ENCODE assay signal across 20 cellular contexts in the genomic region with DNA sequence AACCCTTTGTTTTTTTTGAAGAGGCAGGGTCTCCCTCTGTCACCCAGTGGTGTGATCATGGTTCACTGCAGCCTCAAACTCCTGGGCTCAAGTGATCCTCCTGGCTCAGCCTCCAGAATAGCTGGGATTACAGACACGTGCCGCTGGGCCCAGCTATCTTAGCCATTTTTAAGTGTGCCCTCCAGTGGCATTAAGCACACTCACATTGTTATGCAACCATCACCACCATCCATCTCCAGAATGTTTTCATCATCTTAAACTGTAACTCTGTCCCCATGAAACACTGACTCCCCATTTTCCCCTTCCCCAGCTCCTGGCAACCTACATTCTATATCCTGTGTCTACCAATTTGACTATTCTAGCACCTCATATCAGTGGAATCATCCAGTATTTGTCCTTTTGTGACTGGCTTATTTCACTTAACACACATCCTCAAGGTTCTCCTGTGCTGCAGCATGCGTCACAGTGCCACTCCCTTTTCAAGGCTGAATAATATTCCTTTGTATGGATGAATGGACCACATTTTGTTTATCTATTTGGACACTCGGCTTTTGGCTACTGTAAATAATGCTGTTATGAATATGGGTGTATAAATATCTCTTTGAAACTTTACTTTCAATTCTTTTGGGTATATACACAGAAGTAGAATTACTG. TPM values are rescaled to one million over a fixed set of nuclear protein-coding genes. Genes with fewer than 3 reads are reported as not detected.
DNase-seq lines count a peak whose midpoint lies in the region; ATAC-seq and TF ChIP-seq lines count a peak whose summit lies in the region.
"Had no signal": no experiment of that assay in that cellular context is flagged by ENCODE, and none has a peak within 500 bp of the region (broad histone marks: within the 10 kb centered on the region; RNA-seq: fewer than 3 reads in every experiment).

No MANE protein-coding gene starts in this region.

- CTCF ChIA-PET in A673 (lab: Charles Lee): interaction anchor here (0.5 to 0.9 kb wide), 2 partner anchors 159 to 734 kb away, joined by 3 to 10 read pairs; no protein-coding TSS in a partner anchor

- H3K9me3 Mint-ChIP-seq in mesothelial cell of epicardium: no peaks in the 10 kb centered on the region
- H3K9me3 Mint-ChIP-seq: CD14-positive monocyte, IgD-negative memory B cell had no signal

- H3K4me3 Mint-ChIP-seq in mesothelial cell of epicardium: no peak overlapping the region
- H3K4me3 Mint-ChIP-seq: CD14-positive monocyte, IgD-negative memory B cell had no signal

- H3K27ac Mint-ChIP-seq in mesothelial cell of epicardium: no peak overlapping the region
- H3K27ac Mint-ChIP-seq: IgD-negative memory B cell had no signal

- H3K9me2 ChIP-seq in DOHH2 (replicated peaks; ENCODE audit: control insufficient read depth, low read length): no peaks in the 10 kb centered on the region
- H3K9me2 ChIP-seq in OCI-LY1 (ENCODE audit: low read depth, low read length): no peaks in the 10 kb centered on the region
- H3K9me2 ChIP-seq: SK-N-SH had no signal

- H3K27ac ChIP-seq in A673 (ENCODE audit: low read depth, low read length, poor library complexity, severe bottlenecking): no peak overlapping the region
- H3K27ac ChIP-seq in DOHH2 (ENCODE audit: low read depth, low read length): no peak overlapping the region
- no peak overlapping the region for H3K27ac ChIP-seq in OCI-LY1 (ENCODE audit: low read depth, low read length, poor library complexity, severe bottlenecking)
- no peak overlapping the region for H3K27ac ChIP-seq in foreskin keratinocyte
- H3K27ac ChIP-seq: Peyer's patch had no signal

- ATAC-seq in foreskin keratinocyte: no peak
- ATAC-seq in stimulated activated naive CD8-positive, alpha-beta T cell treated with anti-CD3 and anti-CD28 coated beads, Interleukin-15, Interleukin-2, amounts not matched to agents 100 U/mL and 50 U/mL, for 24 hours: no peak

- POLR2A ChIA-PET in A673 (lab: Charles Lee; ENCODE audit: low non-redundant PET): no interaction called here

- H3K36me3 ChIP-seq in A673 (ENCODE audit: insufficient read depth, low read length, poor library complexity, severe bottlenecking) (no peaks in the 10 kb centered on the region), DOHH2 (ENCODE audit: control insufficient read depth, low read length) (no peaks in the 10 kb centered on the region), OCI-LY1 (ENCODE audit: insufficient read depth, low read length) (no peaks in the 10 kb centered on the region)
- H3K36me3 ChIP-seq: Peyer's patch had no signal

- H2AFZ ChIP-seq in OCI-LY1 (ENCODE audit: low read length): no peak overlapping the region

- no peaks in the 10 kb centered on the region for H3K9me3 ChIP-seq in A673 (ENCODE audit: low read depth, low read length, poor library complexity, severe bottlenecking)
- H3K9me3 ChIP-seq in DOHH2 (ENCODE audit: control insufficient read depth, insufficient read depth, low read length): no peaks in the 10 kb centered on the region
- H3K9me3 ChIP-seq in OCI-LY1 (ENCODE audit: low read length): no peaks in the 10 kb centered on the region
- H3K9me3 ChIP-seq: Peyer's patch, SK-N-SH had no signal

- DNase-seq in A673 (ENCODE audit: low spot score) (no peak), foreskin keratinocyte (no peak), mesothelial cell of epicardium (ENCODE audit: low spot score in 2 of 2, unreplicated experiment in 2 of 2) (no peak), GDM1 (lab: John Stamatoyannopoulos, UW) (no peak)
- no peak for DNase-seq in stimulated activated naive CD8-positive, alpha-beta T cell treated with anti-CD3 and anti-CD28 coated beads, Interleukin-15, Interleukin-2, amounts not matched to agents 100 U/mL and 50 U/mL, for 24 hours
- DNase-seq: DMS 273 treated with DMSO at 0.1 percent for 48 hours, DND-41, H7, Kasumi-1, MM.1S, NCI-H1417 treated with DMSO at 0.1 percent for 48 hours, NCI-H187 treated with DMSO at 0.1 percent for 48 hours, NCI-H226, Peyer's patch, SK-N-SH, T-helper 1 cell had no signal

- BruUV-seq in A673 (replicated peaks; lab: Mats Ljungman, UMichigan): no TSS peak

- H4K20me1 ChIP-seq in DOHH2 (ENCODE audit: control insufficient read depth, insufficient read depth, low read depth, low read length) (no peaks in the 10 kb centered on the region), OCI-LY1 (ENCODE audit: insufficient read depth, low read length) (no peaks in the 10 kb centered on the region)

- H3K4me1 Mint-ChIP-seq in mesothelial cell of epicardium: peaks cover 5% of the 10 kb centered on the region

- TF ChIP-seq CTCF in A673 (conservative IDR thresholded peaks at IDR 0.05; ENCODE audit: low read depth, low read length) (0 out of 2 replicates have a peak, but pooled peaks have one; percentile 16), DOHH2 (IDR thresholded peaks at IDR 0.05; ENCODE audit: low read depth, low read length, poor library complexity, severe bottlenecking) (peak; percentile 12), OCI-LY1 (IDR thresholded peaks at IDR 0.05; ENCODE audit: low read length) (peak; percentile 16; the same call in 1 of the 2 replicates), foreskin keratinocyte (conservative IDR thresholded peaks at IDR 0.05) (peak; percentile 9), mesothelial cell of epicardium (IDR thresholded peaks at IDR 0.05; ENCODE audit: unreplicated experiment) (no peak)

- H3K4me3 ChIP-seq in A673 (ENCODE audit: low read depth, low read length, poor library complexity, severe bottlenecking) (no peak overlapping the region), DOHH2 (ENCODE audit: low read length) (no peak overlapping the region), OCI-LY1 (ENCODE audit: low read depth, low read length, poor library complexity, severe bottlenecking) (no peak overlapping the region)
- H3K4me3 ChIP-seq: Peyer's patch had no signal

- no peaks in the 10 kb centered on the region for H3K36me3 Mint-ChIP-seq in mesothelial cell of epicardium
- H3K36me3 Mint-ChIP-seq: CD14-positive monocyte had no signal

- no peak overlapping the region for H3K9ac ChIP-seq in OCI-LY1 (ENCODE audit: low read length)
- H3K9ac ChIP-seq: SK-N-SH had no signal

- H3K4me2 ChIP-seq in DOHH2 (ENCODE audit: low read length) (no peak overlapping the region), OCI-LY1 (ENCODE audit: low read length) (no peak overlapping the region)
- H3K4me2 ChIP-seq: SK-N-SH had no signal

- H3K79me2 ChIP-seq in DOHH2 (ENCODE audit: control insufficient read depth, low read length): no peaks in the 10 kb centered on the region
- H3K79me2 ChIP-seq in OCI-LY1 (ENCODE audit: insufficient read depth, low read length): no peaks in the 10 kb centered on the region

- H3K27me3 Mint-ChIP-seq in mesothelial cell of epicardium (ENCODE audit: low read depth): peaks cover 8% of the 10 kb centered on the region

- peaks cover 5% of the 10 kb centered on the region; the same call in 1 of the 2 replicates for H3F3A ChIP-seq in DOHH2 (ENCODE audit: control insufficient read depth, insufficient read depth)
- no peaks in the 10 kb centered on the region for H3F3A ChIP-seq in OCI-LY1 (ENCODE audit: insufficient read depth, low read length)

- H3K27me3 ChIP-seq in A673 (replicated peaks; ENCODE audit: insufficient read depth, low read depth, low read length, poor library complexity) (peaks cover 5% of the 10 kb centered on the region), DOHH2 (ENCODE audit: control insufficient read depth, low read length) (peaks cover 8% of the 10 kb centered on the region), OCI-LY1 (ENCODE audit: insufficient read depth, low read length) (no peaks in the 10 kb centered on the region; the same call in 1 of the 2 replicates), foreskin keratinocyte (peaks cover 15% of the 10 kb centered on the region)
- H3K27me3 ChIP-seq: Peyer's patch had no signal

- intact Hi-C loops in A673 (cut with micrococcal nuclease; ENCODE audit: unreplicated experiment): no loop called here

- no peaks in the 10 kb centered on the region for H3K4me1 ChIP-seq in A673 (ENCODE audit: insufficient read depth, low read length, poor library complexity, severe bottlenecking)
- H3K4me1 ChIP-seq in DOHH2 (ENCODE audit: control insufficient read depth, low read length): peaks cover 32% of the 10 kb centered on the region
- peaks cover under 1% of the 10 kb centered on the region for H3K4me1 ChIP-seq in OCI-LY1 (ENCODE audit: insufficient read depth, low read length, severe bottlenecking)
- H3K4me1 ChIP-seq in foreskin keratinocyte: no peaks in the 10 kb centered on the region

RNA-seq across cellular contexts. Expression of a gene that starts 12.5 kb away (rescaled TPM):
- total RNA-seq in A673 (2021): 56.4 and 61.5 TPM in 2 replicates
- total RNA-seq in foreskin keratinocyte: 31.1 and 34.8 TPM in 2 replicates
- 10.7 and 12.9 TPM in 2 replicates for polyA plus RNA-seq in foreskin keratinocyte
- total RNA-seq in mesothelial cell of epicardium: 49.3 to 59.1 TPM (median 50.4 TPM) in 3 replicates
